ENCODE assay signal across 15 cellular contexts in genomic region chr12:57483466-57483865, GRCh38. TPM values are rescaled to one million over a fixed set of nuclear protein-coding genes. Genes with fewer than 3 reads are reported as not detected.
A peak's percentile ranks its signal among the peaks of the same experiment; 100 is the strongest.
DNase-seq lines count a peak whose midpoint lies in the region; ATAC-seq and TF ChIP-seq lines count a peak whose summit lies in the region.
"Had no signal": no experiment of that assay in that cellular context is flagged by ENCODE, and none has a peak within 500 bp of the region (broad histone marks: within the 10 kb centered on the region; RNA-seq: fewer than 3 reads in every experiment).

No MANE protein-coding gene starts in this region.

- TF ChIP-seq CTCF in PC-3 (conservative IDR thresholded peaks at IDR 0.05; ENCODE audit: low read depth, low read length) = no peak

- H3K4me1 ChIP-seq in PC-3 (ENCODE audit: insufficient read depth, low read length) = no peaks in the 10 kb centered on the region

- H3K4me3 ChIP-seq in PC-3 (ENCODE audit: low read length) = no peak overlapping the region

- POLR2A ChIA-PET in PC-3 (lab: Charles Lee; ENCODE audit: unreplicated experiment) = no interaction called here

- no peak overlapping the region for H2AFZ ChIP-seq in PC-3 (ENCODE audit: low read length)

- H3K36me3 Mint-ChIP-seq in activated CD4-positive, alpha-beta T cell treated with anti-CD3 and anti-CD28 coated beads, Interleukin-2, amount 10 ng/mL, durations not matched to agents 24 days and 14 days (ENCODE audit: low read depth) = peaks cover 16% of the 10 kb centered on the region
- H3K36me3 Mint-ChIP-seq in activated T-helper 1 cell treated with anti-CD3 and anti-CD28 coated beads, Interleukin-12 subunit alpha, Interleukin-12 subunit beta, Interleukin-2, Interleukin-4 antibody, amounts not matched to agents 30 ng/mL and 10 ng/mL and 1 ng/mL, durations not matched to agents 14 hours and 24 hours and 36 hours (ENCODE audit: low read depth) = peaks cover 13% of the 10 kb centered on the region
- peaks cover 5% of the 10 kb centered on the region for H3K36me3 Mint-ChIP-seq in stimulated activated memory B cell treated with anti-CD40 and anti-IgM and Interleukin-4, amounts not matched to agents 10 μg/mL and 1 μg/mL and 100 μg/mL, for 72 hours

- no peak for ATAC-seq in stimulated activated memory B cell treated with anti-CD40 and anti-IgM and Interleukin-4, amounts not matched to agents 10 μg/mL and 1 μg/mL and 100 μg/mL, for 72 hours
- ATAC-seq in GM18873 (IDR thresholded peaks at IDR 0.05; ENCODE audit: low FRiP score, unreplicated experiment) (no peak), GM18517 (IDR thresholded peaks at IDR 0.05; ENCODE audit: unreplicated experiment) (no peak), PC-3 (no peak)

- 0 out of 2 replicates have a peak, but pooled peaks cover 4% of the 10 kb centered on the region for H3K27me3 ChIP-seq in PC-3 (ENCODE audit: low read length)

- no peak for DNase-seq in activated CD4-positive, alpha-beta T cell treated with anti-CD3 and anti-CD28 coated beads, Interleukin-2, amount 10 ng/mL, durations not matched to agents 24 days and 14 days
- no peak for DNase-seq in activated CD4-positive, alpha-beta T cell treated with anti-CD3 and anti-CD28 coated beads, Interleukin-2, amount 50 U/mL, for 1 hour
- no peak for DNase-seq in activated T-helper 1 cell treated with anti-CD3 and anti-CD28 coated beads, Interleukin-12 subunit alpha, Interleukin-12 subunit beta, Interleukin-2, Interleukin-4 antibody, amounts not matched to agents 30 ng/mL and 10 ng/mL and 1 ng/mL, durations not matched to agents 14 hours and 24 hours and 36 hours (ENCODE audit: low spot score)
- DNase-seq in foreskin melanocyte (peak; percentile 37), PC-3 (no peak)
- DNase-seq: 8988T, activated gamma-delta T cell, dermis blood vessel endothelial cell, NCI-H524 treated with DMSO at 0.1 percent for 48 hours, SHP77 treated with DMSO at 0.1 percent for 48 hours had no signal

- H3K79me2 ChIP-seq in PC-3 (ENCODE audit: low read length) = peaks cover 6% of the 10 kb centered on the region

- no peaks in the 10 kb centered on the region for H3K9me3 ChIP-seq in PC-3 (ENCODE audit: low read length)

- H3K4me3 Mint-ChIP-seq in activated CD4-positive, alpha-beta T cell treated with anti-CD3 and anti-CD28 coated beads, Interleukin-2, amount 10 ng/mL, durations not matched to agents 24 days and 14 days = no peak overlapping the region
- H3K4me3 Mint-ChIP-seq in activated T-helper 1 cell treated with anti-CD3 and anti-CD28 coated beads, Interleukin-12 subunit alpha, Interleukin-12 subunit beta, Interleukin-2, Interleukin-4 antibody, amounts not matched to agents 30 ng/mL and 10 ng/mL and 1 ng/mL, durations not matched to agents 14 hours and 24 hours and 36 hours = no peak overlapping the region
- no peak overlapping the region for H3K4me3 Mint-ChIP-seq in stimulated activated memory B cell treated with anti-CD40 and anti-IgM and Interleukin-4, amounts not matched to agents 10 μg/mL and 1 μg/mL and 100 μg/mL, for 72 hours

- no peak overlapping the region for H3K27ac ChIP-seq in PC-3 (ENCODE audit: low read length)
- H3K27ac ChIP-seq: VCaP had no signal

- peaks cover 2% of the 10 kb centered on the region for H3K27me3 Mint-ChIP-seq in activated CD4-positive, alpha-beta T cell treated with anti-CD3 and anti-CD28 coated beads, Interleukin-2, amount 10 ng/mL, durations not matched to agents 24 days and 14 days
- no peaks in the 10 kb centered on the region for H3K27me3 Mint-ChIP-seq in activated T-helper 1 cell treated with anti-CD3 and anti-CD28 coated beads, Interleukin-12 subunit alpha, Interleukin-12 subunit beta, Interleukin-2, Interleukin-4 antibody, amounts not matched to agents 30 ng/mL and 10 ng/mL and 1 ng/mL, durations not matched to agents 14 hours and 24 hours and 36 hours (ENCODE audit: insufficient read depth)
- H3K27me3 Mint-ChIP-seq in stimulated activated memory B cell treated with anti-CD40 and anti-IgM and Interleukin-4, amounts not matched to agents 10 μg/mL and 1 μg/mL and 100 μg/mL, for 72 hours = no peaks in the 10 kb centered on the region

- H3K9me2 ChIP-seq in PC-3 (replicated peaks; ENCODE audit: low read length) = no peaks in the 10 kb centered on the region

- H3K4me1 Mint-ChIP-seq in activated CD4-positive, alpha-beta T cell treated with anti-CD3 and anti-CD28 coated beads, Interleukin-2, amount 10 ng/mL, durations not matched to agents 24 days and 14 days = peaks cover 36% of the 10 kb centered on the region
- H3K4me1 Mint-ChIP-seq in activated T-helper 1 cell treated with anti-CD3 and anti-CD28 coated beads, Interleukin-12 subunit alpha, Interleukin-12 subunit beta, Interleukin-2, Interleukin-4 antibody, amounts not matched to agents 30 ng/mL and 10 ng/mL and 1 ng/mL, durations not matched to agents 14 hours and 24 hours and 36 hours (ENCODE audit: low read depth) = peaks cover 37% of the 10 kb centered on the region
- H3K4me1 Mint-ChIP-seq in stimulated activated memory B cell treated with anti-CD40 and anti-IgM and Interleukin-4, amounts not matched to agents 10 μg/mL and 1 μg/mL and 100 μg/mL, for 72 hours = peaks cover 48% of the 10 kb centered on the region

- CTCF ChIA-PET in PC-3 (lab: Charles Lee) = no interaction called here

- H3F3A ChIP-seq in PC-3 (ENCODE audit: low read length, unreplicated experiment) = no peaks in the 10 kb centered on the region

- H3K9ac ChIP-seq in PC-3 (ENCODE audit: low read length) = no peak overlapping the region

- BruUV-seq in PC-3 (replicated peaks; lab: Mats Ljungman, UMichigan) = no TSS peak

- H3K4me2 ChIP-seq in PC-3 (ENCODE audit: low read length) = no peak overlapping the region

- H4K20me1 ChIP-seq in PC-3 (ENCODE audit: low read length) = no peaks in the 10 kb centered on the region

- intact Hi-C loops in activated CD4-positive, alpha-beta T cell treated with anti-CD3 and anti-CD28 coated beads, Interleukin-2, amount 10 ng/mL, durations not matched to agents 24 days and 14 days (cut with micrococcal nuclease) = no loop called here
- intact Hi-C loops in activated T-helper 1 cell treated with anti-CD3 and anti-CD28 coated beads, Interleukin-12 subunit alpha, Interleukin-12 subunit beta, Interleukin-2, Interleukin-4 antibody, amounts not matched to agents 30 ng/mL and 10 ng/mL and 1 ng/mL, durations not matched to agents 14 hours and 24 hours and 36 hours (cut with micrococcal nuclease) = no loop called here
- intact Hi-C loops in PC-3 (cut with micrococcal nuclease) = no loop called here

- H3K36me3 ChIP-seq in PC-3 (ENCODE audit: low read depth, low read length) = no peaks in the 10 kb centered on the region

- no peaks in the 10 kb centered on the region for H3K9me3 Mint-ChIP-seq in activated CD4-positive, alpha-beta T cell treated with anti-CD3 and anti-CD28 coated beads, Interleukin-2, amount 10 ng/mL, durations not matched to agents 24 days and 14 days
- H3K9me3 Mint-ChIP-seq in activated T-helper 1 cell treated with anti-CD3 and anti-CD28 coated beads, Interleukin-12 subunit alpha, Interleukin-12 subunit beta, Interleukin-2, Interleukin-4 antibody, amounts not matched to agents 30 ng/mL and 10 ng/mL and 1 ng/mL, durations not matched to agents 14 hours and 24 hours and 36 hours = no peaks in the 10 kb centered on the region
- no peaks in the 10 kb centered on the region for H3K9me3 Mint-ChIP-seq in stimulated activated memory B cell treated with anti-CD40 and anti-IgM and Interleukin-4, amounts not matched to agents 10 μg/mL and 1 μg/mL and 100 μg/mL, for 72 hours

- H3K27ac Mint-ChIP-seq in activated CD4-positive, alpha-beta T cell treated with anti-CD3 and anti-CD28 coated beads, Interleukin-2, amount 10 ng/mL, durations not matched to agents 24 days and 14 days = peak overlapping the region; percentile 17
- peak overlapping the region; percentile 3 for H3K27ac Mint-ChIP-seq in activated T-helper 1 cell treated with anti-CD3 and anti-CD28 coated beads, Interleukin-12 subunit alpha, Interleukin-12 subunit beta, Interleukin-2, Interleukin-4 antibody, amounts not matched to agents 30 ng/mL and 10 ng/mL and 1 ng/mL, durations not matched to agents 14 hours and 24 hours and 36 hours
- peak overlapping the region; percentile 47 for H3K27ac Mint-ChIP-seq in stimulated activated memory B cell treated with anti-CD40 and anti-IgM and Interleukin-4, amounts not matched to agents 10 μg/mL and 1 μg/mL and 100 μg/mL, for 72 hours

RNA-seq across cellular contexts. Expression of gene ARHGAP9, which starts 3.8 kb away (rescaled TPM):
- total RNA-seq in activated CD4-positive, alpha-beta T cell treated with anti-CD3 and anti-CD28 coated beads, Interleukin-2, amount 10 ng/mL, durations not matched to agents 24 days and 14 days = 102 and 103 TPM in 2 replicates
- total RNA-seq in activated T-helper 1 cell treated with anti-CD3 and anti-CD28 coated beads, Interleukin-12 subunit alpha, Interleukin-12 subunit beta, Interleukin-2, Interleukin-4 antibody, amounts not matched to agents 30 ng/mL and 10 ng/mL and 1 ng/mL, durations not matched to agents 14 hours and 24 hours and 36 hours = 102 TPM in 2 replicates
- total RNA-seq in PC-3 (2014; rRNA removed) = not detected in 2 replicates
- total RNA-seq: dermis blood vessel endothelial cell had no signal

RNA-seq across cellular contexts. Expression of gene MARS1, which starts 4.4 kb away (rescaled TPM):
- total RNA-seq in activated CD4-positive, alpha-beta T cell treated with anti-CD3 and anti-CD28 coated beads, Interleukin-2, amount 10 ng/mL, durations not matched to agents 24 days and 14 days = 307 and 316 TPM in 2 replicates
- 283 and 318 TPM in 2 replicates for total RNA-seq in activated T-helper 1 cell treated with anti-CD3 and anti-CD28 coated beads, Interleukin-12 subunit alpha, Interleukin-12 subunit beta, Interleukin-2, Interleukin-4 antibody, amounts not matched to agents 30 ng/mL and 10 ng/mL and 1 ng/mL, durations not matched to agents 14 hours and 24 hours and 36 hours
- total RNA-seq in PC-3 (2014; rRNA removed) = 209 and 210 TPM in 2 replicates

RNA-seq across cellular contexts. Expression of gene GLI1, which starts 23.9 kb away (rescaled TPM):
- 0.96 and 1.2 TPM in 2 replicates for total RNA-seq in activated CD4-positive, alpha-beta T cell treated with anti-CD3 and anti-CD28 coated beads, Interleukin-2, amount 10 ng/mL, durations not matched to agents 24 days and 14 days
- total RNA-seq in activated T-helper 1 cell treated with anti-CD3 and anti-CD28 coated beads, Interleukin-12 subunit alpha, Interleukin-12 subunit beta, Interleukin-2, Interleukin-4 antibody, amounts not matched to agents 30 ng/mL and 10 ng/mL and 1 ng/mL, durations not matched to agents 14 hours and 24 hours and 36 hours = 1.5 and 2.5 TPM in 2 replicates
- 3.0 TPM in 1 of 2 replicates, not detected in the other for total RNA-seq in PC-3 (2014; rRNA removed)

RNA-seq across cellular contexts. Expression of gene INHBE, which starts 28.4 kb away (rescaled TPM):
- total RNA-seq in activated CD4-positive, alpha-beta T cell treated with anti-CD3 and anti-CD28 coated beads, Interleukin-2, amount 10 ng/mL, durations not matched to agents 24 days and 14 days = 0.07 TPM in 1 of 2 replicates, not detected in the other
- 0.22 and 0.41 TPM in 2 replicates for total RNA-seq in activated T-helper 1 cell treated with anti-CD3 and anti-CD28 coated beads, Interleukin-12 subunit alpha, Interleukin-12 subunit beta, Interleukin-2, Interleukin-4 antibody, amounts not matched to agents 30 ng/mL and 10 ng/mL and 1 ng/mL, durations not matched to agents 14 hours and 24 hours and 36 hours
- total RNA-seq in PC-3 (2014; rRNA removed) = not detected in 2 replicates
- total RNA-seq: dermis blood vessel endothelial cell, lower leg skin had no signal

RNA-seq across cellular contexts. Expression of gene DDIT3, which starts 36.8 kb away (rescaled TPM):
- 15.3 and 16.7 TPM in 2 replicates for total RNA-seq in activated CD4-positive, alpha-beta T cell treated with anti-CD3 and anti-CD28 coated beads, Interleukin-2, amount 10 ng/mL, durations not matched to agents 24 days and 14 days
- 17.8 and 18.1 TPM in 2 replicates for total RNA-seq in activated T-helper 1 cell treated with anti-CD3 and anti-CD28 coated beads, Interleukin-12 subunit alpha, Interleukin-12 subunit beta, Interleukin-2, Interleukin-4 antibody, amounts not matched to agents 30 ng/mL and 10 ng/mL and 1 ng/mL, durations not matched to agents 14 hours and 24 hours and 36 hours
- total RNA-seq in PC-3 (2014; rRNA removed) = 27.4 and 33.1 TPM in 2 replicates

Comparison
In these comparisons a context has a peak if more than half of its experiments do, and no peak if none do; other contexts are left out.
1. RNA of gene ARHGAP9, which starts 3.8 kb away (total RNA-seq): 102 TPM in activated T-helper 1 cell treated with anti-CD3 and anti-CD28 coated beads, Interleukin-12 subunit alpha, Interleukin-12 subunit beta, Interleukin-2, Interleukin-4 antibody, amounts not matched to agents 30 ng/mL and 10 ng/mL and 1 ng/mL, durations not matched to agents 14 hours and 24 hours and 36 hours and 102 to 103 TPM in activated CD4-positive, alpha-beta T cell treated with anti-CD3 and anti-CD28 coated beads, Interleukin-2, amount 10 ng/mL, durations not matched to agents 24 days and 14 days; not detected in PC-3; every median in the first group is over 10 times any median in the second.
2. Peak in every context shown above with its lines, with median percentiles within 50 percentile points of each other: H3K27ac Mint-ChIP-seq.